ENCODE assay signal across 1 cellular context in the genomic region with DNA sequence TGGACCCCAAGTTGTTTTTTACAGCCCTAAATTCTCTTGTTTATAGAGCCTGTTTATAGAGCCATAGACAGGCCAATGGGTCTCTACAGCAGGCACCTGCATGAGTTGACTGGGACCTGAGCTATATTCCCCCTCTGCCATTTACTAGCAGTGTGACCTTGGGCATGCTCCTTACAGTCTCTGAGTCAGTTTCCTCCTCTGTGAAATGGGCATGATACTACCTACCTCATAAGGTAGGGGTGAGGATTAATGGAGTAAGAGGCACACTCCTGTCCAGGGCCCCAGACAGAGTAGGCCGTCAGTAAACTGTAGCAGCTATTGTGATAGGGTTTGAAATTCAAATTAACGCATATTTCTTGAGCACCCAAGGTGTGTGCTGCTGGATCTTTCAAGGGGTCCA.
TF ChIP-seq lines count a peak whose summit lies in the region.

No MANE protein-coding gene starts in this region.

TF ChIP-seq in IMR-90, 13 proteins besides CTCF, POLR2A, EP300 and RAD21:
- TF ChIP-seq, protein P1, sequence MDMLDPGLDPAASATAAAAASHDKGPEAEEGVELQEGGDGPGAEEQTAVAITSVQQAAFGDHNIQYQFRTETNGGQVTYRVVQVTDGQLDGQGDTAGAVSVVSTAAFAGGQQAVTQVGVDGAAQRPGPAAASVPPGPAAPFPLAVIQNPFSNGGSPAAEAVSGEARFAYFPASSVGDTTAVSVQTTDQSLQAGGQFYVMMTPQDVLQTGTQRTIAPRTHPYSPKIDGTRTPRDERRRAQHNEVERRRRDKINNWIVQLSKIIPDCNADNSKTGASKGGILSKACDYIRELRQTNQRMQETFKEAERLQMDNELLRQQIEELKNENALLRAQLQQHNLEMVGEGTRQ (IDR thresholded peaks at IDR 0.05; ENCODE audit: low read depth, low read length): no peak
- TF ChIP-seq FOS (IDR thresholded peaks at IDR 0.05; ENCODE audit: low read depth, low read length): no peak
- no peak for TF ChIP-seq NFE2L2 (IDR thresholded peaks at IDR 0.05; ENCODE audit: low read depth, low read length)
- no peak for TF ChIP-seq MAFK (IDR thresholded peaks at IDR 0.05; ENCODE audit: low read depth, low read length)
- TF ChIP-seq RCOR1 (IDR thresholded peaks at IDR 0.05; ENCODE audit: insufficient replicate concordance, low read length): no peak
